In the genomic region with DNA sequence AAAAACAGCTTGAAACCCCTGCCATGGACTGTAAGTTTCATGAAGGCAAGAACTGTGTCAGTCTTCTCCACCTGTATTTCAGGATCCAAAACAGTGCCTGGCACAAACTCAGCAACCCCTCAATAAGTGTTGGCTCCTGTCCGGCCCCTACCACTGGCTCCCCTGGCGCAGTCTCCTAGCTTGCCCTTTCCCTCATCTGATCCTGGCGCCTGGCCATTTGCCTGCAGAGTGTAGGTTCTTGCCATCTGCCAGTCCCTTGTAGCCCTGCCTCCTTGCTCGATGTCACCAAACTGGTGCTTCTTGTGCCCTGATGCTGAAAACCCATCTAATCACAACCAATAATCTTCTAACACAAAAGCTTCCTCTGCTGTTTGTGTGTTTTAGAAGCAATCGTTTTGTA, we compare ENCODE assay signal across 16 cellular contexts.
A peak's percentile ranks its signal among the peaks of the same experiment; 100 is the strongest.
DNase-seq lines count a peak whose midpoint lies in the region; ATAC-seq and TF ChIP-seq lines count a peak whose summit lies in the region.
"Had no signal": no experiment of that assay in that cellular context is flagged by ENCODE, and none has a peak within 500 bp of the region (broad histone marks: within the 10 kb centered on the region; RNA-seq: fewer than 3 reads in every experiment).

No MANE protein-coding gene starts in this region.

- H3K4me1 ChIP-seq in BE2C (no peaks in the 10 kb centered on the region; the same call in 1 of the 2 replicates), left lung (no peaks in the 10 kb centered on the region)
- H3K4me1 ChIP-seq: BLaER1 had no signal

- no peaks in the 10 kb centered on the region for H3K27me3 ChIP-seq in BE2C
- peaks cover 0 to 13% of the 10 kb centered on the region in 2 donors for H3K27me3 ChIP-seq in left lung
- H3K27me3 ChIP-seq: BLaER1 had no signal

- peak; percentile 56 for DNase-seq in BE2C
- DNase-seq in G401 (ENCODE audit: low spot score): peak; percentile 82
- peak; percentile 30 for DNase-seq in NCI-H524 treated with DMSO at 0.1 percent for 48 hours (lab: John Stamatoyannopoulos, UW)
- peak; percentile 59 for DNase-seq in coronary artery (ENCODE audit: low spot score)
- no peak for DNase-seq in anterior cingulate cortex (lab: John Stamatoyannopoulos, UW)
- no peak for DNase-seq in left lung
- DNase-seq in NCI-H526 treated with DMSO at 0.1 percent for 48 hours (lab: John Stamatoyannopoulos, UW): no peak
- DNase-seq: CD4-positive, alpha-beta memory T cell; NCI-H1417; NCI-H1930; NCI-H510A treated with DMSO at 0.1 percent for 48 hours; OCI-M1; Right ventricle myocardium superior had no signal

- in situ Hi-C loops in G401 (cut with HindIII; ENCODE audit: low sequenced_read_pairs): no loop called here

- H3K27ac ChIP-seq in coronary artery (no peak overlapping the region), left lung (no peak overlapping the region)
- H3K27ac ChIP-seq: A549, BLaER1 had no signal

- no peaks in the 10 kb centered on the region for H3K9me3 ChIP-seq in BE2C
- H3K9me3 ChIP-seq in left lung: no peaks in the 10 kb centered on the region

- H3K4me3 ChIP-seq in BE2C (ENCODE audit: low read depth, low read length): no peak overlapping the region
- H3K4me3 ChIP-seq in coronary artery: no peak overlapping the region
- H3K4me3 ChIP-seq in left lung: no peak overlapping the region
- H3K4me3 ChIP-seq: A549, BLaER1, K562 had no signal

- H3K36me3 ChIP-seq in BE2C: no peaks in the 10 kb centered on the region
- no peaks in the 10 kb centered on the region for H3K36me3 ChIP-seq in left lung

- TF ChIP-seq CTCF in BE2C (IDR thresholded peaks at IDR 0.05; ENCODE audit: low read depth, low read length) (no peak), coronary artery (IDR thresholded peaks at IDR 0.05) (no peak), left lung (IDR thresholded peaks at IDR 0.05) (no peak)

- ATAC-seq in left lung: no peak
- ATAC-seq: A549, K562 had no signal

- intact Hi-C loops in left lung (cut with DNase I): no loop called here

Comparison
In these comparisons a context has a peak if more than half of its experiments do, and no peak if none do; other contexts are left out.
1. DNase-seq: peak in BE2C (single experiment), G401 (single experiment), NCI-H524 treated with DMSO at 0.1 percent for 48 hours (single experiment) and coronary artery (single experiment); none in anterior cingulate cortex (0 of 58), left lung (0 of 2) and NCI-H526 treated with DMSO at 0.1 percent for 48 hours (single experiment).